In genomic region chr9:99907208-99907532, GRCh38 we compare ENCODE assay signal across 8 cellular contexts. TPM values are rescaled to one million over a fixed set of nuclear protein-coding genes. Genes with fewer than 3 reads are reported as not detected.
A peak's percentile ranks its signal among the peaks of the same experiment; 100 is the strongest.
DNase-seq lines count a peak whose midpoint lies in the region; ATAC-seq and TF ChIP-seq lines count a peak whose summit lies in the region.

No MANE protein-coding gene starts in this region.

- peaks cover 28% of the 10 kb centered on the region for H3K4me1 Mint-ChIP-seq in activated CD8-positive, alpha-beta T cell treated with anti-CD3 and anti-CD28 coated beads for 36 hours (ENCODE audit: low read depth)

- no peaks in the 10 kb centered on the region for H3K9me3 Mint-ChIP-seq in activated CD8-positive, alpha-beta T cell treated with anti-CD3 and anti-CD28 coated beads for 36 hours

- CTCF ChIA-PET in activated CD8-positive, alpha-beta T cell treated with anti-CD3 and anti-CD28 coated beads for 36 hours (lab: Charles Lee) = interaction anchor here (0.6 to 1.9 kb wide), 4 partner anchors 10 to 309 kb away, joined by 3 to 5 read pairs (median 4); no protein-coding TSS in a partner anchor

- no peaks in the 10 kb centered on the region for H3K27me3 Mint-ChIP-seq in activated CD8-positive, alpha-beta T cell treated with anti-CD3 and anti-CD28 coated beads for 36 hours

- H3K36me3 Mint-ChIP-seq in activated CD8-positive, alpha-beta T cell treated with anti-CD3 and anti-CD28 coated beads for 36 hours (ENCODE audit: low read depth) = peaks cover 8% of the 10 kb centered on the region

- peak overlapping the region; percentile 97 for H3K27ac Mint-ChIP-seq in activated CD8-positive, alpha-beta T cell treated with anti-CD3 and anti-CD28 coated beads for 36 hours

- H3K27ac ChIP-seq in stomach smooth muscle (ENCODE audit: low read length) = peak overlapping the region; percentile 89

- no peak for TF ChIP-seq CTCF in activated CD8-positive, alpha-beta T cell treated with anti-CD3 and anti-CD28 coated beads for 36 hours (IDR thresholded peaks at IDR 0.05)

- H3K27me3 ChIP-seq in stomach smooth muscle (ENCODE audit: control insufficient read depth in 1 of 2, insufficient read depth in 2 of 2, low read length in 2 of 2) = no peaks in the 10 kb centered on the region

- peak overlapping the region; percentile 93 for H3K4me3 ChIP-seq in iPS-18c (ENCODE audit: insufficient read depth, low read depth, low read length)
- H3K4me3 ChIP-seq in stomach smooth muscle (ENCODE audit: low read length in 2 of 2) = peak overlapping the region; percentile 87 to 95

- peak overlapping the region; percentile 97 for H3K4me3 Mint-ChIP-seq in activated CD8-positive, alpha-beta T cell treated with anti-CD3 and anti-CD28 coated beads for 36 hours

- H3K4me1 ChIP-seq in stomach smooth muscle (ENCODE audit: control insufficient read depth, insufficient read depth, low read length) = no peaks in the 10 kb centered on the region

- ATAC-seq in activated CD8-positive, alpha-beta T cell treated with anti-CD3 and anti-CD28 coated beads for 36 hours = no peak
- no peak for ATAC-seq in HG02840 (IDR thresholded peaks at IDR 0.05; ENCODE audit: low FRiP score, unreplicated experiment)

- H3K36me3 ChIP-seq in stomach smooth muscle (ENCODE audit: control insufficient read depth in 2 of 2, insufficient read depth in 2 of 2, low read length in 2 of 2) = no peaks in the 10 kb centered on the region

- peak; percentile 58 for DNase-seq in NCI-H1092 treated with DMSO at 0.1 percent for 48 hours (lab: John Stamatoyannopoulos, UW)
- DNase-seq in NCI-H1092 (lab: John Stamatoyannopoulos, UW) = no peak
- no peak for DNase-seq in activated CD8-positive, alpha-beta T cell treated with anti-CD3 and anti-CD28 coated beads for 36 hours
- DNase-seq in KG1 (lab: John Stamatoyannopoulos, UW) = no peak
- DNase-seq in posterior vena cava (ENCODE audit: low spot score) = no peak

- peak overlapping the region; percentile 94 to 98 for H3K9ac ChIP-seq in stomach smooth muscle (ENCODE audit: low read length in 2 of 2)

- intact Hi-C loops in activated CD8-positive, alpha-beta T cell treated with anti-CD3 and anti-CD28 coated beads for 36 hours (cut with micrococcal nuclease) = loop anchor here (5.0 kb wide), 2 partner anchors 85 to 100 kb away; partner anchors contain the start of gene NR4A3
- intact Hi-C loops in posterior vena cava (cut with DNase I) = no loop called here

- H3K9me3 ChIP-seq in iPS-18c (ENCODE audit: control insufficient read depth, insufficient read depth, low read length) (no peaks in the 10 kb centered on the region), stomach smooth muscle (ENCODE audit: control insufficient read depth in 2 of 2, low read length in 2 of 2) (no peaks in the 10 kb centered on the region)

- POLR2A ChIA-PET in activated CD8-positive, alpha-beta T cell treated with anti-CD3 and anti-CD28 coated beads for 36 hours (lab: Charles Lee) = interaction anchor here (0.6 to 1.7 kb wide), 5 partner anchors 8 to 685 kb away, joined by 3 to 6 read pairs (median 3); partner anchors contain the start of genes ALG2 and SEC61B

RNA-seq across cellular contexts. Expression of gene STX17, which starts 0.7 kb away (rescaled TPM):
- 10 to 100 TPM; 33.3 to 41.9 TPM for total RNA-seq in activated CD8-positive, alpha-beta T cell treated with anti-CD3 and anti-CD28 coated beads for 36 hours
- 10 to 100 TPM; 33.3 to 40.7 TPM for total RNA-seq in posterior vena cava
